1 cellular context compared by ENCODE assay signal in genomic region chr4:99934891-99935290, GRCh38.
TF ChIP-seq lines count a peak whose summit lies in the region.

No MANE protein-coding gene starts in this region.

TF ChIP-seq in SK-N-SH, 30 proteins besides CTCF, POLR2A, EP300 and RAD21:
- TF ChIP-seq TEAD4 (IDR thresholded peaks at IDR 0.05; ENCODE audit: borderline replicate concordance, insufficient read depth), result no peak
- no peak for TF ChIP-seq JUND (IDR thresholded peaks at IDR 0.05)
- TF ChIP-seq YY1 (IDR thresholded peaks at IDR 0.05; ENCODE audit: low read depth), result no peak
- no peak for TF ChIP-seq PBX3 (IDR thresholded peaks at IDR 0.05)
- no peak for TF ChIP-seq GABPA (IDR thresholded peaks at IDR 0.05; ENCODE audit: low read depth)
- TF ChIP-seq, protein P1, sequence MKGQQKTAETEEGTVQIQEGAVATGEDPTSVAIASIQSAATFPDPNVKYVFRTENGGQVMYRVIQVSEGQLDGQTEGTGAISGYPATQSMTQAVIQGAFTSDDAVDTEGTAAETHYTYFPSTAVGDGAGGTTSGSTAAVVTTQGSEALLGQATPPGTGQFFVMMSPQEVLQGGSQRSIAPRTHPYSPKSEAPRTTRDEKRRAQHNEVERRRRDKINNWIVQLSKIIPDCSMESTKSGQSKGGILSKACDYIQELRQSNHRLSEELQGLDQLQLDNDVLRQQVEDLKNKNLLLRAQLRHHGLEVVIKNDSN (IDR thresholded peaks at IDR 0.05; ENCODE audit: borderline replicate concordance, low read depth), result no peak
- TF ChIP-seq GATA2 (CRISPR knock-in tag; IDR thresholded peaks at IDR 0.05), result no peak
- TF ChIP-seq FOXM1 (IDR thresholded peaks at IDR 0.05; ENCODE audit: low read depth), result no peak
- no peak for TF ChIP-seq IRF3 (IDR thresholded peaks at IDR 0.05; ENCODE audit: low read depth, low read length)
- TF ChIP-seq, protein P2, sequence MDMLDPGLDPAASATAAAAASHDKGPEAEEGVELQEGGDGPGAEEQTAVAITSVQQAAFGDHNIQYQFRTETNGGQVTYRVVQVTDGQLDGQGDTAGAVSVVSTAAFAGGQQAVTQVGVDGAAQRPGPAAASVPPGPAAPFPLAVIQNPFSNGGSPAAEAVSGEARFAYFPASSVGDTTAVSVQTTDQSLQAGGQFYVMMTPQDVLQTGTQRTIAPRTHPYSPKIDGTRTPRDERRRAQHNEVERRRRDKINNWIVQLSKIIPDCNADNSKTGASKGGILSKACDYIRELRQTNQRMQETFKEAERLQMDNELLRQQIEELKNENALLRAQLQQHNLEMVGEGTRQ (IDR thresholded peaks at IDR 0.05; ENCODE audit: borderline replicate concordance, low read depth, low read length), result no peak
- no peak for TF ChIP-seq FOXJ3 (CRISPR knock-in tag; IDR thresholded peaks at IDR 0.05)
- no peak for TF ChIP-seq EZH2phosphoT487 (IDR thresholded peaks at IDR 0.05; ENCODE audit: borderline replicate concordance, low read depth)
- TF ChIP-seq NFIC (IDR thresholded peaks at IDR 0.05; ENCODE audit: borderline replicate concordance), result no peak
- TF ChIP-seq RFX5 (IDR thresholded peaks at IDR 0.05; ENCODE audit: low read length), result no peak
- TF ChIP-seq, protein P3, sequence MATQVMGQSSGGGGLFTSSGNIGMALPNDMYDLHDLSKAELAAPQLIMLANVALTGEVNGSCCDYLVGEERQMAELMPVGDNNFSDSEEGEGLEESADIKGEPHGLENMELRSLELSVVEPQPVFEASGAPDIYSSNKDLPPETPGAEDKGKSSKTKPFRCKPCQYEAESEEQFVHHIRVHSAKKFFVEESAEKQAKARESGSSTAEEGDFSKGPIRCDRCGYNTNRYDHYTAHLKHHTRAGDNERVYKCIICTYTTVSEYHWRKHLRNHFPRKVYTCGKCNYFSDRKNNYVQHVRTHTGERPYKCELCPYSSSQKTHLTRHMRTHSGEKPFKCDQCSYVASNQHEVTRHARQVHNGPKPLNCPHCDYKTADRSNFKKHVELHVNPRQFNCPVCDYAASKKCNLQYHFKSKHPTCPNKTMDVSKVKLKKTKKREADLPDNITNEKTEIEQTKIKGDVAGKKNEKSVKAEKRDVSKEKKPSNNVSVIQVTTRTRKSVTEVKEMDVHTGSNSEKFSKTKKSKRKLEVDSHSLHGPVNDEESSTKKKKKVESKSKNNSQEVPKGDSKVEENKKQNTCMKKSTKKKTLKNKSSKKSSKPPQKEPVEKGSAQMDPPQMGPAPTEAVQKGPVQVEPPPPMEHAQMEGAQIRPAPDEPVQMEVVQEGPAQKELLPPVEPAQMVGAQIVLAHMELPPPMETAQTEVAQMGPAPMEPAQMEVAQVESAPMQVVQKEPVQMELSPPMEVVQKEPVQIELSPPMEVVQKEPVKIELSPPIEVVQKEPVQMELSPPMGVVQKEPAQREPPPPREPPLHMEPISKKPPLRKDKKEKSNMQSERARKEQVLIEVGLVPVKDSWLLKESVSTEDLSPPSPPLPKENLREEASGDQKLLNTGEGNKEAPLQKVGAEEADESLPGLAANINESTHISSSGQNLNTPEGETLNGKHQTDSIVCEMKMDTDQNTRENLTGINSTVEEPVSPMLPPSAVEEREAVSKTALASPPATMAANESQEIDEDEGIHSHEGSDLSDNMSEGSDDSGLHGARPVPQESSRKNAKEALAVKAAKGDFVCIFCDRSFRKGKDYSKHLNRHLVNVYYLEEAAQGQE (IDR thresholded peaks at IDR 0.05; ENCODE audit: low read depth, low read length), result no peak
- no peak for TF ChIP-seq RCOR1 (IDR thresholded peaks at IDR 0.05; ENCODE audit: low read length)
- no peak for TF ChIP-seq ZBTB33 (IDR thresholded peaks at IDR 0.05; ENCODE audit: borderline replicate concordance, low read depth)
- no peak for TF ChIP-seq SMC3 (IDR thresholded peaks at IDR 0.05; ENCODE audit: low read depth, low read length)
- no peak for TF ChIP-seq SIN3A (IDR thresholded peaks at IDR 0.05; ENCODE audit: borderline replicate concordance, low read depth, low read length)
- TF ChIP-seq ELF1 (IDR thresholded peaks at IDR 0.05), result no peak
